18 cellular contexts compared by ENCODE assay signal in genomic region chr12:2479866-2480510, GRCh38.
"Had no signal": no experiment of that assay in that cellular context is flagged by ENCODE, and none has a peak within 500 bp of the region (broad histone marks: within the 10 kb centered on the region; RNA-seq: fewer than 3 reads in every experiment).

No MANE protein-coding gene starts in this region.

- H3K9me3 ChIP-seq: breast epithelium, MG63 had no signal

- H3K27ac ChIP-seq: breast epithelium had no signal

- FAIRE-seq: RCC 7860 had no signal

- H3K4me1 ChIP-seq: breast epithelium had no signal

- ATAC-seq: activated CD4-positive, CD25-positive, alpha-beta regulatory T cell treated with anti-CD3 and anti-CD28 coated beads, Interleukin-2, amount 50 U/mL, for 24 hours; activated CD8-positive, alpha-beta T cell treated with anti-CD3 and anti-CD28 coated beads for 36 hours; activated T-cell treated with anti-CD3 and anti-CD28 coated beads, Interleukin-2, amount 50 U/mL, for 72 hours; PC-3 had no signal

- H3K36me3 ChIP-seq: breast epithelium, MG63 had no signal

- H3K27me3 ChIP-seq: breast epithelium, MG63 had no signal

- H3K4me3 ChIP-seq: breast epithelium, MG63 had no signal

- DNase-seq: activated CD4-positive, alpha-beta T cell treated with anti-CD3 and anti-CD28 coated beads for 4 hours; activated CD8-positive, alpha-beta memory T cell treated with anti-CD3 and anti-CD28 coated beads, Interleukin-2, amount 50 U/mL, for 4 hours; activated CD8-positive, alpha-beta T cell treated with anti-CD3 and anti-CD28 coated beads for 36 hours; activated T-cell treated with anti-CD3 and anti-CD28 coated beads, Interleukin-2, amount 50 U/mL, for 72 hours; aorta; central memory CD4-positive, alpha-beta T cell; MG63; NCI-H1105 treated with DMSO at 0.1 percent for 48 hours; NCI-H1436 treated with DMSO at 0.1 percent for 48 hours; NCI-H187; NCI-H2081; NCI-H446; NCI-H524; PC-3; SHP77 treated with DMSO at 0.1 percent for 48 hours had no signal
